8 cellular contexts compared by ENCODE assay signal in genomic region chr1:156082111-156083091, GRCh38. TPM values are rescaled to one million over a fixed set of nuclear protein-coding genes. Genes with fewer than 3 reads are reported as not detected.
A peak's percentile ranks its signal among the peaks of the same experiment; 100 is the strongest.
DNase-seq lines count a peak whose midpoint lies in the region; ATAC-seq and TF ChIP-seq lines count a peak whose summit lies in the region.

Gene MEX3A (minus strand): TSS chr1:156082465. CDS start chr1:156081998, 467 bp downstream.

- no peak for TF ChIP-seq POLR2A in thyroid gland (IDR thresholded peaks at IDR 0.05)

- H3K27ac Mint-ChIP-seq in natural killer cell treated with Interleukin-12 subunit alpha and Interleukin-12 subunit beta and Interleukin-15 and Interleukin-18, amount 100 ng/mL, for 72 hours = no peak within 1 kb of the TSS

- H3K4me3 Mint-ChIP-seq in natural killer cell treated with Interleukin-12 subunit alpha and Interleukin-12 subunit beta and Interleukin-15 and Interleukin-18, amount 100 ng/mL, for 72 hours = peak within 1 kb of the TSS; percentile 72

- 0 to 1% methylated on average over 20 to 37 of the region's 69 CpGs for WGBS in thyroid gland, 2 donors

- peak within 1 kb of the TSS; percentile 70 to 81 for H3K4me3 ChIP-seq in foreskin fibroblast (ENCODE audit: low read depth in 1 of 2, low read length in 2 of 2)
- H3K4me3 ChIP-seq in thyroid gland (replicated peaks in 1 of 3) = peak within 1 kb of the TSS; percentile 38 to 70 (median 51)

- H3K36me3 ChIP-seq in thyroid gland = no peaks in the 10 kb centered on the region

- H3K9me3 ChIP-seq in thyroid gland = no peaks in the 10 kb centered on the region

- H3K27me3 ChIP-seq in thyroid gland = no peaks in the 10 kb centered on the region

- TF ChIP-seq CTCF in foreskin fibroblast (IDR thresholded peaks at IDR 0.05; ENCODE audit: low read depth, low read length) = no peak
- TF ChIP-seq CTCF in thyroid gland (IDR thresholded peaks at IDR 0.05) = no peak

- H3K27me3 Mint-ChIP-seq in natural killer cell treated with Interleukin-12 subunit alpha and Interleukin-12 subunit beta and Interleukin-15 and Interleukin-18, amount 100 ng/mL, for 72 hours = peaks cover 9 to 18% of the 10 kb centered on the region in 2 donors

- no peaks in the 10 kb centered on the region for H3K9me3 Mint-ChIP-seq in natural killer cell treated with Interleukin-12 subunit alpha and Interleukin-12 subunit beta and Interleukin-15 and Interleukin-18, amount 100 ng/mL, for 72 hours

- peak; percentile 82 to 83 for ATAC-seq in natural killer cell treated with Interleukin-12 subunit alpha and Interleukin-12 subunit beta and Interleukin-15 and Interleukin-18, amount 100 ng/mL, for 72 hours
- no peak for ATAC-seq in HG03025 (IDR thresholded peaks at IDR 0.05; ENCODE audit: low FRiP score, unreplicated experiment)

- H3K27ac ChIP-seq in thyroid gland = peak within 1 kb of the TSS in 1 of 3 donors; percentile 49

- intact Hi-C loops in thyroid gland (cut with DNase I) = no loop called here

- in situ Hi-C loops in G401 (cut with HindIII; ENCODE audit: low sequenced_read_pairs) = no loop called here

- no peaks in the 10 kb centered on the region for H3K36me3 Mint-ChIP-seq in natural killer cell treated with Interleukin-12 subunit alpha and Interleukin-12 subunit beta and Interleukin-15 and Interleukin-18, amount 100 ng/mL, for 72 hours

- DNase-seq in G401 (ENCODE audit: low spot score) = peak; percentile 82
- DNase-seq in LHCN-M2 (ENCODE audit: low read depth) = peak; percentile 73
- peak; percentile 73 for DNase-seq in RPMI8226
- peak; percentile 87 for DNase-seq in activated effector memory CD4-positive, alpha-beta T cell treated with anti-CD3 and anti-CD28 coated beads, Interleukin-2, amount 50 U/mL, for 16 hours
- DNase-seq in foreskin fibroblast = peak in 1 of 2 donors; percentile 88
- peak; percentile 77 for DNase-seq in natural killer cell treated with Interleukin-12 subunit alpha and Interleukin-12 subunit beta and Interleukin-15 and Interleukin-18, amount 100 ng/mL, for 72 hours (ENCODE audit: low spot score)
- peak; percentile 68 to 71 for DNase-seq in thyroid gland

- peaks cover 8 to 27% of the 10 kb centered on the region in 2 donors for H3K4me1 ChIP-seq in thyroid gland

- H3K4me1 Mint-ChIP-seq in natural killer cell treated with Interleukin-12 subunit alpha and Interleukin-12 subunit beta and Interleukin-15 and Interleukin-18, amount 100 ng/mL, for 72 hours (ENCODE audit: low read depth in 2 of 2) = peaks cover 0 to 7% of the 10 kb centered on the region in 2 donors

RNA-seq across cellular contexts. Expression of gene MEX3A, which starts in this region (rescaled TPM):
- total RNA-seq in G401 (2014; rRNA removed; shearing (Covaris generic)) = 21.0 and 21.2 TPM in 2 replicates
- total RNA-seq in LHCN-M2 (2014; rRNA removed) = 4.9 and 5.8 TPM in 2 replicates
- 3.1 TPM for polyA plus RNA-seq in LHCN-M2 (2012)
- total RNA-seq in natural killer cell treated with Interleukin-12 subunit alpha and Interleukin-12 subunit beta and Interleukin-15 and Interleukin-18, amount 100 ng/mL, for 72 hours = under 1 TPM; 0.06 to 0.07 TPM
- total RNA-seq in thyroid gland = 1 to 10 TPM in 1 of 4 donors, under 1 TPM in 3; 0.17 to 1.8 (median 0.33) TPM

Comparison
In these comparisons a context has a peak if more than half of its experiments do, and no peak if none do; other contexts are left out.
1. Peak in DNase-seq and ATAC-seq in natural killer cell treated with Interleukin-12 subunit alpha and Interleukin-12 subunit beta and Interleukin-15 and Interleukin-18, amount 100 ng/mL, for 72 hours; RNA of the gene not detected or under 1 TPM.